In the genomic region with DNA sequence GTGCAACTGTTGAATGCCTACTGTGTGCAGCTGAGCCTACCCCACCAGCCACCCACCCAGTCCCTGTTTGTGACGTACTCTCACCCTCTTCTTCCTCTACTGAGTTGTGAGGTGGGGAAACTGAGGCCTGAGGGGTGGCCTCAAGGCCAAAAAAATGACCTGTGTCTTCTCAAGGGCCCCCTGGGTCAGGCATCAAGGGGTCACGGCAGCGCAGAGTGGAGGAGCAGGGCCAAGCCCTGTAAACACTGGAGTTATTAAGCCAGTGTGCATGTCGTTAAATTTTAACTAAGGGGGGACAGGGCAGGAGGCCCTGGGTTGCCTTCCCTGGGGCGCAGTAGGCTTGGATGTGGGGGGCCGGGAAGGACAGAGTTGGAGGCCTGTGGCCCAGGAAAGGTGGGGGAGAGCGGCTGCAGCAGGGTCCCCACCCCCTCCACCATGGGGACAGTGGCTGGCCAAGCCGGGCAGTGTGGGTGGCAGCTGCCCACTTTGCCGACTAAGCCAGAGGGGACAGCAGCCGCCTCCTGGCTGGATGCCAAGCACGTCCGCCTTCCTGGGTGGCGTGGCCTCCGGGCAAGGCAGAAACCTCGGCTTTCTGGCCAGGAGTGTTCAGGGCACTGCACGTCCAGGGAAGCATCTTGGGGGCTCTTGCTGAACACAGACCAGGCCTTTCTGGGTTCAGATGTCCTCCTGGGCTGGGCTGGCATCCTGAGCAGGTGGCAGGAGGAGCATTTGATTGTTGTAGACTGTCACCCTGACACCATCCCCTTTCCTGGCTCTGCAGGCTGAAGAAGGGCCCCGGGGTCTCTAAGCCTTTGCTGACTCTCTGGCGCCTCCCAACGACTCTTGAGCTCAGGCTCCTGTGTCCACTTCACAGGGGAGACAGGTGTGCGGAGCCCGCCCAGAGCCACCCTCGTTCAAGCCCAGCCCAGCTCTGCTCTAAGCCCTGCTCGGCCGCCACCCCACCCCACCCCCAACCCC, we compare ENCODE assay signal across 1 cellular context.
TF ChIP-seq lines count a peak whose summit lies in the region.

No MANE protein-coding gene starts in this region.

TF ChIP-seq in HepG2, 621 proteins besides CTCF, POLR2A, EP300 and RAD21 (continued from another document and continues in another):
- no peak; the same call in 1 of the 2 replicates for TF ChIP-seq ZNF639 (CRISPR knock-in tag; conservative IDR thresholded peaks at IDR 0.05)
- 0 out of 2 replicates have a peak, but pooled peaks have one; percentile 31 for TF ChIP-seq YEATS2 (CRISPR knock-in tag; IDR thresholded peaks at IDR 0.05; ENCODE audit: borderline replicate concordance)
- TF ChIP-seq ZNF780A (CRISPR knock-in tag; IDR thresholded peaks at IDR 0.05): no peak
- no peak for TF ChIP-seq ELF4 (CRISPR knock-in tag; IDR thresholded peaks at IDR 0.05; ENCODE audit: borderline replicate concordance)
- TF ChIP-seq ZSCAN29 (CRISPR knock-in tag; conservative IDR thresholded peaks at IDR 0.05): no peak
- TF ChIP-seq, protein P1, sequence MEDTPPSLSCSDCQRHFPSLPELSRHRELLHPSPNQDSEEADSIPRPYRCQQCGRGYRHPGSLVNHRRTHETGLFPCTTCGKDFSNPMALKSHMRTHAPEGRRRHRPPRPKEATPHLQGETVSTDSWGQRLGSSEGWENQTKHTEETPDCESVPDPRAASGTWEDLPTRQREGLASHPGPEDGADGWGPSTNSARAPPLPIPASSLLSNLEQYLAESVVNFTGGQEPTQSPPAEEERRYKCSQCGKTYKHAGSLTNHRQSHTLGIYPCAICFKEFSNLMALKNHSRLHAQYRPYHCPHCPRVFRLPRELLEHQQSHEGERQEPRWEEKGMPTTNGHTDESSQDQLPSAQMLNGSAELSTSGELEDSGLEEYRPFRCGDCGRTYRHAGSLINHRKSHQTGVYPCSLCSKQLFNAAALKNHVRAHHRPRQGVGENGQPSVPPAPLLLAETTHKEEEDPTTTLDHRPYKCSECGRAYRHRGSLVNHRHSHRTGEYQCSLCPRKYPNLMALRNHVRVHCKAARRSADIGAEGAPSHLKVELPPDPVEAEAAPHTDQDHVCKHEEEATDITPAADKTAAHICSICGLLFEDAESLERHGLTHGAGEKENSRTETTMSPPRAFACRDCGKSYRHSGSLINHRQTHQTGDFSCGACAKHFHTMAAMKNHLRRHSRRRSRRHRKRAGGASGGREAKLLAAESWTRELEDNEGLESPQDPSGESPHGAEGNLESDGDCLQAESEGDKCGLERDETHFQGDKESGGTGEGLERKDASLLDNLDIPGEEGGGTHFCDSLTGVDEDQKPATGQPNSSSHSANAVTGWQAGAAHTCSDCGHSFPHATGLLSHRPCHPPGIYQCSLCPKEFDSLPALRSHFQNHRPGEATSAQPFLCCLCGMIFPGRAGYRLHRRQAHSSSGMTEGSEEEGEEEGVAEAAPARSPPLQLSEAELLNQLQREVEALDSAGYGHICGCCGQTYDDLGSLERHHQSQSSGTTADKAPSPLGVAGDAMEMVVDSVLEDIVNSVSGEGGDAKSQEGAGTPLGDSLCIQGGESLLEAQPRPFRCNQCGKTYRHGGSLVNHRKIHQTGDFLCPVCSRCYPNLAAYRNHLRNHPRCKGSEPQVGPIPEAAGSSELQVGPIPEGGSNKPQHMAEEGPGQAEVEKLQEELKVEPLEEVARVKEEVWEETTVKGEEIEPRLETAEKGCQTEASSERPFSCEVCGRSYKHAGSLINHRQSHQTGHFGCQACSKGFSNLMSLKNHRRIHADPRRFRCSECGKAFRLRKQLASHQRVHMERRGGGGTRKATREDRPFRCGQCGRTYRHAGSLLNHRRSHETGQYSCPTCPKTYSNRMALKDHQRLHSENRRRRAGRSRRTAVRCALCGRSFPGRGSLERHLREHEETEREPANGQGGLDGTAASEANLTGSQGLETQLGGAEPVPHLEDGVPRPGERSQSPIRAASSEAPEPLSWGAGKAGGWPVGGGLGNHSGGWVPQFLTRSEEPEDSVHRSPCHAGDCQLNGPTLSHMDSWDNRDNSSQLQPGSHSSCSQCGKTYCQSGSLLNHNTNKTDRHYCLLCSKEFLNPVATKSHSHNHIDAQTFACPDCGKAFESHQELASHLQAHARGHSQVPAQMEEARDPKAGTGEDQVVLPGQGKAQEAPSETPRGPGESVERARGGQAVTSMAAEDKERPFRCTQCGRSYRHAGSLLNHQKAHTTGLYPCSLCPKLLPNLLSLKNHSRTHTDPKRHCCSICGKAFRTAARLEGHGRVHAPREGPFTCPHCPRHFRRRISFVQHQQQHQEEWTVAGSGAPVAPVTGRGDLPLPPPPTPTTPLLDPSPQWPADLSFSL (CRISPR knock-in tag; IDR thresholded peaks at IDR 0.05): no peak
- peak; percentile 63 for TF ChIP-seq ZNF350 (CRISPR knock-in tag; IDR thresholded peaks at IDR 0.05; ENCODE audit: borderline replicate concordance, low read depth)
- TF ChIP-seq MBNL3 (CRISPR knock-in tag; conservative IDR thresholded peaks at IDR 0.05): no peak
- no peak for TF ChIP-seq MED13 (CRISPR knock-in tag; IDR thresholded peaks at IDR 0.05)
- no peak for TF ChIP-seq POGZ (CRISPR knock-in tag; IDR thresholded peaks at IDR 0.05)
- no peak for TF ChIP-seq ZSCAN20 (CRISPR knock-in tag; IDR thresholded peaks at IDR 0.05; ENCODE audit: borderline replicate concordance)
- no peak for TF ChIP-seq ZNF709 (CRISPR knock-in tag; IDR thresholded peaks at IDR 0.05)
- no peak for TF ChIP-seq SP2 (CRISPR knock-in tag; IDR thresholded peaks at IDR 0.05)
- TF ChIP-seq KDM5A (IDR thresholded peaks at IDR 0.05; ENCODE audit: borderline replicate concordance, low read length): no peak; the same call in 1 of the 2 replicates
- TF ChIP-seq, protein P2, sequence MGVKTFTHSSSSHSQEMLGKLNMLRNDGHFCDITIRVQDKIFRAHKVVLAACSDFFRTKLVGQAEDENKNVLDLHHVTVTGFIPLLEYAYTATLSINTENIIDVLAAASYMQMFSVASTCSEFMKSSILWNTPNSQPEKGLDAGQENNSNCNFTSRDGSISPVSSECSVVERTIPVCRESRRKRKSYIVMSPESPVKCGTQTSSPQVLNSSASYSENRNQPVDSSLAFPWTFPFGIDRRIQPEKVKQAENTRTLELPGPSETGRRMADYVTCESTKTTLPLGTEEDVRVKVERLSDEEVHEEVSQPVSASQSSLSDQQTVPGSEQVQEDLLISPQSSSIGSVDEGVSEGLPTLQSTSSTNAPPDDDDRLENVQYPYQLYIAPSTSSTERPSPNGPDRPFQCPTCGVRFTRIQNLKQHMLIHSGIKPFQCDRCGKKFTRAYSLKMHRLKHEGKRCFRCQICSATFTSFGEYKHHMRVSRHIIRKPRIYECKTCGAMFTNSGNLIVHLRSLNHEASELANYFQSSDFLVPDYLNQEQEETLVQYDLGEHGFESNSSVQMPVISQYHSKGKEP (CRISPR knock-in tag; IDR thresholded peaks at IDR 0.05): no peak
- TF ChIP-seq NFYB (CRISPR knock-in tag; IDR thresholded peaks at IDR 0.05): no peak
- TF ChIP-seq MEIS1 (CRISPR knock-in tag; IDR thresholded peaks at IDR 0.05; ENCODE audit: borderline replicate concordance): peak; percentile 67; the same call in 1 of the 2 replicates
- TF ChIP-seq ZNF430 (CRISPR knock-in tag; IDR thresholded peaks at IDR 0.05): no peak
- TF ChIP-seq, protein P3, sequence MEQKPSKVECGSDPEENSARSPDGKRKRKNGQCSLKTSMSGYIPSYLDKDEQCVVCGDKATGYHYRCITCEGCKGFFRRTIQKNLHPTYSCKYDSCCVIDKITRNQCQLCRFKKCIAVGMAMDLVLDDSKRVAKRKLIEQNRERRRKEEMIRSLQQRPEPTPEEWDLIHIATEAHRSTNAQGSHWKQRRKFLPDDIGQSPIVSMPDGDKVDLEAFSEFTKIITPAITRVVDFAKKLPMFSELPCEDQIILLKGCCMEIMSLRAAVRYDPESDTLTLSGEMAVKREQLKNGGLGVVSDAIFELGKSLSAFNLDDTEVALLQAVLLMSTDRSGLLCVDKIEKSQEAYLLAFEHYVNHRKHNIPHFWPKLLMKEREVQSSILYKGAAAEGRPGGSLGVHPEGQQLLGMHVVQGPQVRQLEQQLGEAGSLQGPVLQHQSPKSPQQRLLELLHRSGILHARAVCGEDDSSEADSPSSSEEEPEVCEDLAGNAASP (CRISPR knock-in tag; IDR thresholded peaks at IDR 0.05; ENCODE audit: borderline replicate concordance): peak; percentile 74
- TF ChIP-seq FOXK2 (IDR thresholded peaks at IDR 0.05): no peak
- no peak for TF ChIP-seq BCLAF1 (IDR thresholded peaks at IDR 0.05)
- peak; percentile 55; the same call in 1 of the 2 replicates for TF ChIP-seq ZNF772 (CRISPR knock-in tag; IDR thresholded peaks at IDR 0.05)
- no peak for TF ChIP-seq PLSCR1 (CRISPR knock-in tag; IDR thresholded peaks at IDR 0.05; ENCODE audit: borderline replicate concordance)
- no peak for TF ChIP-seq RFXANK (CRISPR knock-in tag; IDR thresholded peaks at IDR 0.05)
- no peak for TF ChIP-seq JDP2 (CRISPR knock-in tag; IDR thresholded peaks at IDR 0.05; ENCODE audit: borderline replicate concordance)
- no peak for TF ChIP-seq ZNF83 (CRISPR knock-in tag; IDR thresholded peaks at IDR 0.05; ENCODE audit: borderline replicate concordance)
- TF ChIP-seq, protein P4, sequence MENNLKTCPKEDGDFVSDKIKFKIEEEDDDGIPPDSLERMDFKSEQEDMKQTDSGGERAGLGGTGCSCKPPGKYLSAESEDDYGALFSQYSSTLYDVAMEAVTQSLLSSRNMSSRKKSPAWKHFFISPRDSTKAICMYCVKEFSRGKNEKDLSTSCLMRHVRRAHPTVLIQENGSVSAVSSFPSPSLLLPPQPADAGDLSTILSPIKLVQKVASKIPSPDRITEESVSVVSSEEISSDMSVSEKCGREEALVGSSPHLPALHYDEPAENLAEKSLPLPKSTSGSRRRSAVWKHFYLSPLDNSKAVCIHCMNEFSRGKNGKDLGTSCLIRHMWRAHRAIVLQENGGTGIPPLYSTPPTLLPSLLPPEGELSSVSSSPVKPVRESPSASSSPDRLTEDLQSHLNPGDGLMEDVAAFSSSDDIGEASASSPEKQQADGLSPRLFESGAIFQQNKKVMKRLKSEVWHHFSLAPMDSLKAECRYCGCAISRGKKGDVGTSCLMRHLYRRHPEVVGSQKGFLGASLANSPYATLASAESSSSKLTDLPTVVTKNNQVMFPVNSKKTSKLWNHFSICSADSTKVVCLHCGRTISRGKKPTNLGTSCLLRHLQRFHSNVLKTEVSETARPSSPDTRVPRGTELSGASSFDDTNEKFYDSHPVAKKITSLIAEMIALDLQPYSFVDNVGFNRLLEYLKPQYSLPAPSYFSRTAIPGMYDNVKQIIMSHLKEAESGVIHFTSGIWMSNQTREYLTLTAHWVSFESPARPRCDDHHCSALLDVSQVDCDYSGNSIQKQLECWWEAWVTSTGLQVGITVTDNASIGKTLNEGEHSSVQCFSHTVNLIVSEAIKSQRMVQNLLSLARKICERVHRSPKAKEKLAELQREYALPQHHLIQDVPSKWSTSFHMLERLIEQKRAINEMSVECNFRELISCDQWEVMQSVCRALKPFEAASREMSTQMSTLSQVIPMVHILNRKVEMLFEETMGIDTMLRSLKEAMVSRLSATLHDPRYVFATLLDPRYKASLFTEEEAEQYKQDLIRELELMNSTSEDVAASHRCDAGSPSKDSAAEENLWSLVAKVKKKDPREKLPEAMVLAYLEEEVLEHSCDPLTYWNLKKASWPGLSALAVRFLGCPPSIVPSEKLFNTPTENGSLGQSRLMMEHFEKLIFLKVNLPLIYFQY (CRISPR knock-in tag; IDR thresholded peaks at IDR 0.05; ENCODE audit: borderline replicate concordance): no peak; the same call in 1 of the 2 replicates
- no peak for TF ChIP-seq JUNB (CRISPR knock-in tag; IDR thresholded peaks at IDR 0.05; ENCODE audit: borderline replicate concordance)
- TF ChIP-seq IKZF5 (CRISPR knock-in tag; IDR thresholded peaks at IDR 0.05): peak; percentile 75; the same call in 1 of the 2 replicates
